Comparison of ENCODE assay signal across 19 cellular contexts in the genomic region with DNA sequence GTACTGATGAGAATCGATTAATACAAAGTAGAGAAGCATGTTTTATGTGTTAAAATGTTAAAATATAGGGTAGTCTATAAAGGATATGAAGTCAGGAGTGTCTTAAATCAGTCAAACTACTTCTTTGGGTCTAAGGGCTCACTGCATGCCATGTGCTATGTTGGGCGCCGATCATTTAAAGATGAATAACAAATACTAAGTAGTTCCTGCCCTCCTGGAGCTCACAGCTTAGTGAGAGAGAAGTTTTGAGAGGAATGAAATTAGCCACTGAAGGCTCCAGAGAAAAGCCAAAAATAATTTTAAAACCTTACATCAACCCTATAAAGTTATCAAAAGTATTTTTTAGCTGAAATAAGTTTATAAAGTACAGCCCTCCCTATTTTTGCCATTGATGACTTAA. TPM values are rescaled to one million over a fixed set of nuclear protein-coding genes. Genes with fewer than 3 reads are reported as not detected.
DNase-seq lines count a peak whose midpoint lies in the region; ATAC-seq, FAIRE-seq and TF ChIP-seq lines count a peak whose summit lies in the region.
"Had no signal": no experiment of that assay in that cellular context is flagged by ENCODE, and none has a peak within 500 bp of the region (broad histone marks: within the 10 kb centered on the region; RNA-seq: fewer than 3 reads in every experiment).

No MANE protein-coding gene starts in this region.

- ATAC-seq in lung (ENCODE audit: insufficient read depth, low FRiP score) (peak; percentile 22), HG02938 (IDR thresholded peaks at IDR 0.05; ENCODE audit: unreplicated experiment) (no peak), GM19351 (IDR thresholded peaks at IDR 0.05; ENCODE audit: unreplicated experiment) (no peak)
- ATAC-seq in effector memory CD8-positive, alpha-beta T cell (replicated peaks), result no peak

- H3K36me3 ChIP-seq in ACC112 (ENCODE audit: insufficient read depth, low read length), result no peaks in the 10 kb centered on the region
- H3K36me3 ChIP-seq in lung (ENCODE audit: control insufficient read depth in 2 of 2, insufficient read depth in 2 of 2, low read length in 2 of 2), result no peaks in the 10 kb centered on the region

- H3K4me3 ChIP-seq in ACC112 (ENCODE audit: low read depth, low read length), result no peak overlapping the region
- H3K4me3 ChIP-seq in lung, result no peak overlapping the region
- H3K4me3 ChIP-seq: BLaER1 had no signal

- no peak for TF ChIP-seq CTCF in lung (IDR thresholded peaks at IDR 0.05; ENCODE audit: control extremely low read depth, extremely low read depth)

- H3K27ac ChIP-seq in ACC112 (ENCODE audit: low read depth, low read length), result peak overlapping the region; percentile 34; the same call in 1 of the 2 replicates
- peak overlapping the region in 1 of 2 donors; percentile 79 for H3K27ac ChIP-seq in lung (ENCODE audit: low read depth in 1 of 2, low read length in 1 of 2)
- H3K27ac ChIP-seq: BLaER1 had no signal

- FAIRE-seq in RCC 7860 (lab: Jason Lieb, UNC), result no peak

- H3K27me3 ChIP-seq in ACC112 (ENCODE audit: insufficient read depth, low read length), result no peaks in the 10 kb centered on the region
- H3K27me3 ChIP-seq in lung (ENCODE audit: control insufficient read depth, insufficient read depth), result no peaks in the 10 kb centered on the region
- H3K27me3 ChIP-seq: BLaER1 had no signal

- no peaks in the 10 kb centered on the region for H3K4me1 Mint-ChIP-seq in effector memory CD8-positive, alpha-beta T cell (ENCODE audit: low read depth in 2 of 2)
- H3K4me1 Mint-ChIP-seq: central memory CD8-positive, alpha-beta T cell had no signal

- no peaks in the 10 kb centered on the region for H3K36me3 Mint-ChIP-seq in effector memory CD8-positive, alpha-beta T cell (ENCODE audit: insufficient read depth)

- H3K4me1 ChIP-seq in ACC112 (ENCODE audit: control insufficient read depth, insufficient read depth, low read length, unreplicated experiment) (peaks cover 12% of the 10 kb centered on the region), lung (ENCODE audit: control insufficient read depth in 2 of 2, insufficient read depth in 2 of 2, low read length in 2 of 2) (peaks cover 0 to 21% of the 10 kb centered on the region in 2 donors)
- H3K4me1 ChIP-seq: BLaER1 had no signal

- DNase-seq in RCC 7860 (ENCODE audit: low spot score) (peak; percentile 1), fibroblast of gingiva (ENCODE audit: low read depth) (peak; percentile 4), lung (ENCODE audit: low spot score) (no peak), germinal center (ENCODE audit: low spot score) (no peak)
- DNase-seq in effector memory CD8-positive, alpha-beta T cell, result no peak
- DNase-seq: activated CD4-positive, alpha-beta T cell treated with anti-CD3 and anti-CD28 coated beads, Interleukin-2, amount 50 U/mL, for 1 hour; activated gamma-delta T cell; amniotic stem cell; Calu3; HFFc6; NCI-H1436 treated with DMSO at 0.1 percent for 48 hours; NCI-H69; OCI-M1; retina had no signal

- no peaks in the 10 kb centered on the region for H3K9me3 Mint-ChIP-seq in effector memory CD8-positive, alpha-beta T cell
- H3K9me3 Mint-ChIP-seq: central memory CD8-positive, alpha-beta T cell; HFFc6 had no signal

- H3K9me3 ChIP-seq in lung (ENCODE audit: control insufficient read depth in 2 of 2, insufficient read depth in 1 of 2, low read length in 1 of 2), result no peaks in the 10 kb centered on the region
- H3K9me3 ChIP-seq: BLaER1 had no signal

- no peaks in the 10 kb centered on the region for H3K27me3 Mint-ChIP-seq in effector memory CD8-positive, alpha-beta T cell
- H3K27me3 Mint-ChIP-seq: central memory CD8-positive, alpha-beta T cell had no signal

- no peak overlapping the region for H3K4me3 Mint-ChIP-seq in effector memory CD8-positive, alpha-beta T cell
- H3K4me3 Mint-ChIP-seq: central memory CD8-positive, alpha-beta T cell; HFFc6 had no signal

- H3K79me2 ChIP-seq in ACC112 (ENCODE audit: control insufficient read depth, insufficient read depth, low read length, unreplicated experiment), result no peaks in the 10 kb centered on the region

- H3K27ac Mint-ChIP-seq in effector memory CD8-positive, alpha-beta T cell, result no peak overlapping the region
- H3K27ac Mint-ChIP-seq: HFFc6 had no signal

- no peak overlapping the region for H2AFZ ChIP-seq in ACC112 (ENCODE audit: low read length, unreplicated experiment)

- WGBS in lung, 2 donors, result 89% methylated on average over 3 of the region's 3 CpGs

RNA-seq across cellular contexts. Expression of a gene that starts 44.5 kb away (rescaled TPM):
- total RNA-seq in lung, result 1 to 10 TPM; 3.2 to 4.4 TPM
- 1 to 10 TPM; 2.2 to 8.7 TPM for polyA plus RNA-seq in lung

Comparison
In these comparisons a context has a peak if more than half of its experiments do, and no peak if none do; other contexts are left out.
1. DNase-seq: peak in RCC 7860 (single experiment) and fibroblast of gingiva (single experiment); none in lung (single experiment), effector memory CD8-positive, alpha-beta T cell (0 of 3) and germinal center (single experiment).